8 cellular contexts compared by ENCODE assay signal in genomic region chr20:58388882-58389323, GRCh38.
DNase-seq lines count a peak whose midpoint lies in the region; ATAC-seq lines count a peak whose summit lies in the region.

VAPB (plus strand) TSS chr20:58389229; CDS start chr20:58389460, 231 bp downstream.

- peak; percentile 84 for ATAC-seq in GM19468 (IDR thresholded peaks at IDR 0.05; ENCODE audit: extremely low read depth, unreplicated experiment)

- DNase-seq in CMK (ENCODE audit: low read depth) (peak; percentile 90), HS-27A (ENCODE audit: low read depth) (peak; percentile 82), medulla oblongata (ENCODE audit: extremely low spot score) (peak; percentile 95)
- DNase-seq in NK-92 treated with Interleukin-12 subunit alpha and Interleukin-12 subunit beta, amount 100 ng/mL, for 24 hours (lab: John Stamatoyannopoulos, UW), result peak; percentile 94
- peak; percentile 99 for DNase-seq in activated CD8-positive, alpha-beta memory T cell treated with anti-CD3 and anti-CD28 coated beads for 24 hours
- peak; percentile 95 for DNase-seq in effector CD4-positive, alpha-beta T cell
- peak; percentile 92 to 96 (median 95) for DNase-seq in stimulated activated CD4-positive, alpha-beta T cell treated with anti-CD3 and anti-CD28 coated beads, TNF-alpha, amount 100 ng/mL, for 48 hours (ENCODE audit: low read depth in 3 of 3)

Comparison
In these comparisons a context has a peak if more than half of its experiments do, and no peak if none do; other contexts are left out.
1. Peak in every context shown above with its lines: DNase-seq and ATAC-seq.